23 cellular contexts compared by ENCODE assay signal in the genomic region with DNA sequence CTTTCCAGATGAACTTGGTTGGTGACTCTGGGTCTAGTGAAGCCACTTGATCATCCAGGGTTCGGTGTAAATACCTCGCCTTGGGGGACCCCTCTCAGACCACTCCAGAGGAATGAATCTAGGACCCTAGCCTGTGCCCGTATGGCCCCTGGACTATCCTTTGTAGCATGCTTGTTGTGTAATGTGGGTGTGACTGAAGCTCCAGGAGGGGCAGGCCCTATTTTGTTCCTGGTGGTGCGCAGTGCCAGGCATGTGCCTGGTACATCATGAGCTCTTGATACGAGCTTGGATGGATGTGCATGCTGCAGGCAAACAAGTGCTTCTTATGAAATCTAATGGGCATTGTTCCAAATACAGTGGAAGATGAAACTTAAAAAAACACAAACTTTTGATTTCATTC.
DNase-seq lines count a peak whose midpoint lies in the region; ATAC-seq and TF ChIP-seq lines count a peak whose summit lies in the region.
"Had no signal": no experiment of that assay in that cellular context is flagged by ENCODE, and none has a peak within 500 bp of the region (broad histone marks: within the 10 kb centered on the region; RNA-seq: fewer than 3 reads in every experiment).

No MANE protein-coding gene starts in this region.

- H3K27me3 Mint-ChIP-seq in activated naive CD4-positive, alpha-beta T cell treated with anti-CD3 and anti-CD28 coated beads for 36 hours (ENCODE audit: low read depth) = peaks cover 2% of the 10 kb centered on the region

- H3K9me3 ChIP-seq in SK-N-MC (ENCODE audit: low read depth, low read length) = no peaks in the 10 kb centered on the region
- no peaks in the 10 kb centered on the region for H3K9me3 ChIP-seq in tibial artery
- H3K9me3 ChIP-seq: prostate gland had no signal

- H3K36me3 ChIP-seq in SK-N-MC (ENCODE audit: insufficient read depth, low read length) (no peaks in the 10 kb centered on the region), tibial artery (no peaks in the 10 kb centered on the region)
- H3K36me3 ChIP-seq: prostate gland had no signal

- no peak overlapping the region for H3K9ac ChIP-seq in SK-N-MC (ENCODE audit: insufficient read length)

- no peaks in the 10 kb centered on the region for H3K4me1 Mint-ChIP-seq in activated naive CD4-positive, alpha-beta T cell treated with anti-CD3 and anti-CD28 coated beads for 36 hours (ENCODE audit: low read depth)
- H3K4me1 Mint-ChIP-seq: CD8-positive, alpha-beta memory T cell had no signal

- peak overlapping the region; percentile 22; the same call in 1 of the 2 replicates for H3K4me3 ChIP-seq in SK-N-MC
- H3K4me3 ChIP-seq in tibial artery = no peak overlapping the region
- H3K4me3 ChIP-seq: prostate gland had no signal

- no peak for ATAC-seq in GM21367 (IDR thresholded peaks at IDR 0.05; ENCODE audit: unreplicated experiment)
- ATAC-seq: effector memory CD8-positive, alpha-beta T cell; natural killer cell treated with Interleukin-12 subunit alpha and Interleukin-12 subunit beta and Interleukin-15 and Interleukin-18, amount 100 ng/mL, for 72 hours had no signal

- DNase-seq in SK-N-MC (ENCODE audit: low read depth, low spot score) = no peak
- peak; percentile 22 for DNase-seq in fibroblast of gingiva (ENCODE audit: low read depth)
- DNase-seq in iris pigment epithelial cell (ENCODE audit: low read depth) = peak; percentile 14
- peak; percentile 67 to 82 for DNase-seq in tibial artery
- DNase-seq in SHP77 (lab: John Stamatoyannopoulos, UW) = no peak
- DNase-seq in activated naive CD4-positive, alpha-beta T cell treated with anti-CD3 and anti-CD28 coated beads for 36 hours = no peak
- DNase-seq: activated CD4-positive, alpha-beta T cell treated with anti-CD3 and anti-CD28 coated beads, Interleukin-2, amount 50 U/mL, for 1 hour; activated CD8-positive, alpha-beta memory T cell treated with anti-CD3 and anti-CD28 coated beads, Interleukin-2, amount 50 U/mL, for 4 hours; activated effector memory CD4-positive, alpha-beta T cell treated with Interleukin-2 at 50 U/mL for 16 hours; CD8-positive, alpha-beta memory T cell; cerebellar nuclear complex; DMS79; effector memory CD8-positive, alpha-beta T cell; kidney glomerular epithelial cell; NCI-H1105; NCI-H510A treated with DMSO at 0.1 percent for 48 hours; stimulated activated CD8-positive, alpha-beta memory T cell treated with anti-CD3 and anti-CD28 coated beads, Interleukin-4, amount 100 ng/mL, for 48 hours; substantia nigra; T-helper 1 cell had no signal

- H3K4me1 ChIP-seq in tibial artery = peaks cover 0 to 21% (median 12%) of the 10 kb centered on the region in 4 donors

- intact Hi-C loops in tibial artery (cut with DNase I; ENCODE audit: low total_unique reads) = no loop called here
- intact Hi-C loops in activated naive CD4-positive, alpha-beta T cell treated with anti-CD3 and anti-CD28 coated beads for 36 hours (cut with micrococcal nuclease) = no loop called here

- no peaks in the 10 kb centered on the region for H3K27me3 ChIP-seq in tibial artery

- H3K4me3 Mint-ChIP-seq in activated naive CD4-positive, alpha-beta T cell treated with anti-CD3 and anti-CD28 coated beads for 36 hours = no peak overlapping the region
- H3K4me3 Mint-ChIP-seq: CD8-positive, alpha-beta memory T cell; effector memory CD8-positive, alpha-beta T cell; mesothelial cell of epicardium; natural killer cell treated with Interleukin-12 subunit alpha and Interleukin-12 subunit beta and Interleukin-15 and Interleukin-18, amount 100 ng/mL, for 72 hours had no signal

- no peaks in the 10 kb centered on the region for H3K36me3 Mint-ChIP-seq in activated naive CD4-positive, alpha-beta T cell treated with anti-CD3 and anti-CD28 coated beads for 36 hours (ENCODE audit: low read depth)
- H3K36me3 Mint-ChIP-seq: CD8-positive, alpha-beta memory T cell; mesothelial cell of epicardium; natural killer cell treated with Interleukin-12 subunit alpha and Interleukin-12 subunit beta and Interleukin-15 and Interleukin-18, amount 100 ng/mL, for 72 hours had no signal

- no peak for TF ChIP-seq CTCF in tibial artery (IDR thresholded peaks at IDR 0.05)

- no peak overlapping the region for H3K27ac ChIP-seq in SK-N-MC
- H3K27ac ChIP-seq in tibial artery = no peak overlapping the region
- H3K27ac ChIP-seq: prostate gland had no signal

- H3K27ac Mint-ChIP-seq in activated naive CD4-positive, alpha-beta T cell treated with anti-CD3 and anti-CD28 coated beads for 36 hours = no peak overlapping the region
- H3K27ac Mint-ChIP-seq: CD8-positive, alpha-beta memory T cell; effector memory CD8-positive, alpha-beta T cell; mesothelial cell of epicardium; natural killer cell treated with Interleukin-12 subunit alpha and Interleukin-12 subunit beta and Interleukin-15 and Interleukin-18, amount 100 ng/mL, for 72 hours had no signal

- CTCF ChIA-PET in activated naive CD4-positive, alpha-beta T cell treated with anti-CD3 and anti-CD28 coated beads for 36 hours (lab: Charles Lee) = interaction anchor here (1.0 kb wide), 1 partner anchor 9 kb away, joined by 3 read pairs; no protein-coding TSS in a partner anchor

- H3K9me3 Mint-ChIP-seq in activated naive CD4-positive, alpha-beta T cell treated with anti-CD3 and anti-CD28 coated beads for 36 hours = no peaks in the 10 kb centered on the region
- H3K9me3 Mint-ChIP-seq: CD8-positive, alpha-beta memory T cell; effector memory CD8-positive, alpha-beta T cell; natural killer cell treated with Interleukin-12 subunit alpha and Interleukin-12 subunit beta and Interleukin-15 and Interleukin-18, amount 100 ng/mL, for 72 hours had no signal

Comparison
In these comparisons a context has a peak if more than half of its experiments do, and no peak if none do; other contexts are left out.
1. DNase-seq: peak in fibroblast of gingiva (single experiment), iris pigment epithelial cell (single experiment) and tibial artery (2 of 2); none in SK-N-MC (single experiment), SHP77 (0 of 2) and activated naive CD4-positive, alpha-beta T cell treated with anti-CD3 and anti-CD28 coated beads for 36 hours (single experiment).